Comparison of ENCODE assay signal across 8 cellular contexts in genomic region chr17:78241277-78242023, GRCh38. TPM values are rescaled to one million over a fixed set of nuclear protein-coding genes. Genes with fewer than 3 reads are reported as not detected.
A peak's percentile ranks its signal among the peaks of the same experiment; 100 is the strongest.
DNase-seq lines count a peak whose midpoint lies in the region; ATAC-seq and TF ChIP-seq lines count a peak whose summit lies in the region.

No MANE protein-coding gene starts in this region.

- H3K9ac ChIP-seq in GM23248: no peak overlapping the region

- POLR2A ChIA-PET in A673 (lab: Charles Lee; ENCODE audit: low non-redundant PET): interaction anchor here (0.6 kb wide), 1 partner anchor 15 kb away, joined by 3 read pairs; no protein-coding TSS in a partner anchor

- H3K9me2 ChIP-seq in GM23248 (ENCODE audit: insufficient read depth): no peaks in the 10 kb centered on the region

- no peaks in the 10 kb centered on the region for H3K9me3 Mint-ChIP-seq in immature natural killer cell

- in situ Hi-C loops in GM23248 (cut with MboI): no loop called here

- peaks cover 0 to 2% (median 0%) of the 10 kb centered on the region in 3 donors for H3K36me3 Mint-ChIP-seq in immature natural killer cell

- H3K27ac ChIP-seq in A673 (ENCODE audit: low read depth, low read length, poor library complexity, severe bottlenecking) (no peak overlapping the region), GM23248 (no peak overlapping the region), SJSA1 (no peak overlapping the region)

- no peaks in the 10 kb centered on the region for H3K4me1 Mint-ChIP-seq in immature natural killer cell

- no peak overlapping the region for H2AFZ ChIP-seq in GM23248

- TF ChIP-seq CTCF in A673 (conservative IDR thresholded peaks at IDR 0.05; ENCODE audit: low read depth, low read length): no peak

- H3K4me3 ChIP-seq in A673 (ENCODE audit: low read depth, low read length, poor library complexity, severe bottlenecking) (no peak overlapping the region), GM23248 (no peak overlapping the region), SJSA1 (no peak overlapping the region)

- no peak overlapping the region for H3K4me3 Mint-ChIP-seq in immature natural killer cell

- BruUV-seq in A673 (replicated peaks; lab: Mats Ljungman, UMichigan): no TSS peak

- ATAC-seq in left cardiac atrium (peak; percentile 46 to 65), HG03469 (IDR thresholded peaks at IDR 0.05; ENCODE audit: unreplicated experiment) (no peak), HG03045 (IDR thresholded peaks at IDR 0.05; ENCODE audit: unreplicated experiment) (no peak)

- no peaks in the 10 kb centered on the region for H4K20me1 ChIP-seq in GM23248 (ENCODE audit: insufficient read depth)

- no peak overlapping the region for H3K4me2 ChIP-seq in GM23248 (ENCODE audit: unreplicated experiment)

- no peaks in the 10 kb centered on the region for H3K27me3 Mint-ChIP-seq in immature natural killer cell (ENCODE audit: low read depth in 3 of 3)

- H3F3A ChIP-seq in GM23248 (ENCODE audit: insufficient read depth): no peaks in the 10 kb centered on the region

- H3K4me1 ChIP-seq in A673 (ENCODE audit: insufficient read depth, low read length, poor library complexity, severe bottlenecking): no peaks in the 10 kb centered on the region
- no peaks in the 10 kb centered on the region for H3K4me1 ChIP-seq in GM23248 (ENCODE audit: insufficient read depth)
- no peaks in the 10 kb centered on the region for H3K4me1 ChIP-seq in SJSA1 (replicated peaks)

- 59 to 68% methylated on average over 10 to 13 of the region's 13 CpGs for WGBS in GM23248 (ENCODE audit: low coverage in 1 of 2, low lambda C conversion rate in 2 of 2, missing lambda C conversion rate in 2 of 2), 2 experiments

- H3K9me3 ChIP-seq in A673 (ENCODE audit: low read depth, low read length, poor library complexity, severe bottlenecking) (no peaks in the 10 kb centered on the region), GM23248 (ENCODE audit: low read depth) (no peaks in the 10 kb centered on the region), SJSA1 (replicated peaks) (no peaks in the 10 kb centered on the region)

- DNase-seq in A673 (ENCODE audit: low spot score) (peak; percentile 59), GM23248 (peak; percentile 43), SJSA1 (ENCODE audit: low read depth in 1 of 2, low spot score in 2 of 2) (peak; percentile 39 to 60), left cardiac atrium (no peak), immature natural killer cell (no peak), 8988T (no peak)

- no peaks in the 10 kb centered on the region for H3K79me2 ChIP-seq in GM23248 (ENCODE audit: insufficient read depth)

- H3K36me3 ChIP-seq in A673 (ENCODE audit: insufficient read depth, low read length, poor library complexity, severe bottlenecking): no peaks in the 10 kb centered on the region
- H3K36me3 ChIP-seq in GM23248 (ENCODE audit: low read depth): no peaks in the 10 kb centered on the region
- no peaks in the 10 kb centered on the region for H3K36me3 ChIP-seq in SJSA1

- intact Hi-C loops in A673 (cut with micrococcal nuclease; ENCODE audit: unreplicated experiment): no loop called here
- intact Hi-C loops in left cardiac atrium (cut with DNase I): loop anchor here in 1 of 2 donors (10.0 kb wide), 1 partner anchor 127 kb away; no protein-coding TSS in a partner anchor

- no peak overlapping the region for H3K27ac Mint-ChIP-seq in immature natural killer cell

- CTCF ChIA-PET in A673 (lab: Charles Lee): no interaction called here

- no peaks in the 10 kb centered on the region for H3K27me3 ChIP-seq in A673 (replicated peaks; ENCODE audit: insufficient read depth, low read depth, low read length, poor library complexity)
- no peaks in the 10 kb centered on the region for H3K27me3 ChIP-seq in GM23248 (replicated peaks; ENCODE audit: insufficient read depth)
- H3K27me3 ChIP-seq in SJSA1 (replicated peaks): no peaks in the 10 kb centered on the region

RNA-seq across cellular contexts. Expression of gene TMEM235, which starts 10.0 kb away (rescaled TPM):
- total RNA-seq in A673 (2021) (not detected in 2 replicates), left cardiac atrium (not detected)
- total RNA-seq in GM23248 (2014; rRNA removed; shearing (Covaris generic)): not detected in 2 replicates
- polyA plus RNA-seq in GM23248 (2016; fragmentation: Nextera tagmentation; extraction: Ambion mirVana) (not detected in 2 replicates), immature natural killer cell (not detected)
- total RNA-seq in SJSA1 (2014; rRNA removed; shearing (Covaris generic)): not detected in 2 replicates

RNA-seq across cellular contexts. Expression of gene BIRC5, which starts 27.4 kb away (rescaled TPM):
- total RNA-seq in A673 (2021) (158 and 160 TPM in 2 replicates), left cardiac atrium (1 to 10 TPM in 1 of 2 donors, under 1 TPM in 1; 0.16 to 1.6 TPM)
- 30.9 and 32.5 TPM in 2 replicates for total RNA-seq in GM23248 (2014; rRNA removed; shearing (Covaris generic))
- polyA plus RNA-seq in GM23248 (2016; fragmentation: Nextera tagmentation; extraction: Ambion mirVana) (42.3 and 44.4 TPM in 2 replicates), immature natural killer cell (1 to 10 TPM; 3.6 to 5.5 (median 4.5) TPM)
- total RNA-seq in SJSA1 (2014; rRNA removed; shearing (Covaris generic)): 301 and 370 TPM in 2 replicates

RNA-seq across cellular contexts. Expression of gene AFMID, which starts 54.3 kb away (rescaled TPM):
- total RNA-seq in A673 (2021) (64.1 and 65.0 TPM in 2 replicates), left cardiac atrium (10 to 100 TPM; 20.8 to 30.9 TPM)
- 20.4 and 22.9 TPM in 2 replicates for total RNA-seq in GM23248 (2014; rRNA removed; shearing (Covaris generic))
- polyA plus RNA-seq in GM23248 (2016; fragmentation: Nextera tagmentation; extraction: Ambion mirVana) (22.2 and 24.1 TPM in 2 replicates), immature natural killer cell (1 to 10 TPM; 1.0 to 3.2 (median 1.2) TPM)
- total RNA-seq in SJSA1 (2014; rRNA removed; shearing (Covaris generic)): 16.5 and 27.7 TPM in 2 replicates

RNA-seq across cellular contexts. Expression of gene TK1, which starts 54.6 kb away (rescaled TPM):
- total RNA-seq in A673 (2021) (133 and 136 TPM in 2 replicates), left cardiac atrium (1 to 10 TPM; 1.8 to 7.7 TPM)
- total RNA-seq in GM23248 (2014; rRNA removed; shearing (Covaris generic)): 58.6 and 84.5 TPM in 2 replicates
- polyA plus RNA-seq in GM23248 (2016; fragmentation: Nextera tagmentation; extraction: Ambion mirVana) (79.4 and 83.5 TPM in 2 replicates), immature natural killer cell (10 to 100 TPM; 11.3 to 19.7 (median 13.1) TPM)
- 305 and 456 TPM in 2 replicates for total RNA-seq in SJSA1 (2014; rRNA removed; shearing (Covaris generic))

Comparison
In these comparisons a context has a peak if more than half of its experiments do, and no peak if none do; other contexts are left out.
1. DNase-seq: peak in A673 (single experiment), GM23248 (single experiment) and SJSA1 (2 of 2); none in left cardiac atrium (single experiment), immature natural killer cell (0 of 3) and 8988T (single experiment).
2. ATAC-seq: peak in left cardiac atrium (2 of 2); none in HG03469 (single experiment) and HG03045 (single experiment).
3. RNA of gene BIRC5, which starts 27.4 kb away (total RNA-seq): 301 to 370 TPM in SJSA1, 158 to 160 TPM in A673 and 30.9 to 32.5 TPM in GM23248; 0.16 to 1.6 TPM in left cardiac atrium; every median in the first group is over 10 times any median in the second.